Comparison of ENCODE assay signal across 1 cellular context in the genomic region with DNA sequence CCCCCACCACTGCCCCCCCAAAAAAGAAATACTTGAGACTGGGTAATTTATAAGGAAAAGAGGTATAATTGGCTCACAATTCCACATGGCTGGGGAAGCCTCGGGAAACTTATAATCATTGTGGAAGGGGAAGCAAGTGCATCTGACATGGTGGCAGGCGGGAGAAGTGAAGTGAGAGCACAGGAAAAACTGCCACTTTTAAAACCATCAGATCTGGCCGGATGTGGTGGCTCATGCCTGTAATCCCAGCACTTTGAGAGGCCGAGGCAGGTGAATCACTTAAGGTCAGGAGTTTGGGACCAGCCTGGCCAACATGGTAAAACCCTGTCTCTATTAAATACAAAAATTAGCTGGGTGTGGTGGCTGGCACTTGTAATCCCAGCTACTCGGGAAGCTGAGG. TPM values are rescaled to one million over a fixed set of nuclear protein-coding genes. Genes with fewer than 3 reads are reported as not detected.
"Had no signal": no experiment of that assay in that cellular context is flagged by ENCODE, and none has a peak within 500 bp of the region (broad histone marks: within the 10 kb centered on the region; RNA-seq: fewer than 3 reads in every experiment).

No MANE protein-coding gene starts in this region.

RNA-seq across cellular contexts. Expression of gene IL1R1, which starts 18.1 kb away (rescaled TPM):
- polyA plus RNA-seq: neural cell had no signal
